ENCODE assay signal across 18 cellular contexts in genomic region chr14:66365388-66365787, GRCh38.
"Had no signal": no experiment of that assay in that cellular context is flagged by ENCODE, and none has a peak within 500 bp of the region (broad histone marks: within the 10 kb centered on the region; RNA-seq: fewer than 3 reads in every experiment).

No MANE protein-coding gene starts in this region.

- H3K9me3 ChIP-seq: esophagus squamous epithelium, gastroesophageal sphincter, left ventricle myocardium inferior, lower lobe of right lung, pancreas had no signal

- H3K27me3 ChIP-seq: pancreas had no signal

- H3K4me3 Mint-ChIP-seq: immature natural killer cell; memory B cell; mesothelial cell of epicardium; natural killer cell treated with Interleukin-12 subunit alpha and Interleukin-12 subunit beta and Interleukin-15 and Interleukin-18, amount 100 ng/mL, for 72 hours had no signal

- H3K27ac ChIP-seq: esophagus squamous epithelium, gastroesophageal sphincter, left ventricle myocardium inferior, lower lobe of right lung, pancreas had no signal

- H3K4me3 ChIP-seq: esophagus squamous epithelium, gastroesophageal sphincter, left ventricle myocardium inferior, lower lobe of right lung, pancreas had no signal

- ATAC-seq: gastroesophageal sphincter; lower lobe of right lung; natural killer cell treated with Interleukin-12 subunit alpha and Interleukin-12 subunit beta and Interleukin-15 and Interleukin-18, amount 100 ng/mL, for 72 hours; pancreas; right cardiac atrium had no signal

- H3K36me3 ChIP-seq: esophagus squamous epithelium, gastroesophageal sphincter, left ventricle myocardium inferior, lower lobe of right lung, pancreas had no signal

- H3K4me1 Mint-ChIP-seq: immature natural killer cell, memory B cell had no signal

- H3K36me3 Mint-ChIP-seq: immature natural killer cell; memory B cell; mesothelial cell of epicardium; natural killer cell treated with Interleukin-12 subunit alpha and Interleukin-12 subunit beta and Interleukin-15 and Interleukin-18, amount 100 ng/mL, for 72 hours had no signal

- DNase-seq: dermis blood vessel endothelial cell; esophagus squamous epithelium; foreskin fibroblast; immature natural killer cell; left ventricle myocardium inferior; lower lobe of right lung; occipital lobe; pancreas; right cardiac atrium; small intestine; stimulated activated CD4-positive, alpha-beta T cell treated with anti-CD3 and anti-CD28 coated beads, Interleukin-2, amount 100 ng/mL, for 48 hours; stimulated activated naive CD4-positive, alpha-beta T cell treated with Interleukin-2 at 50 U/mL for 16 hours; trophoblast cell had no signal

- H3K4me1 ChIP-seq: esophagus squamous epithelium, gastroesophageal sphincter, left ventricle myocardium inferior, lower lobe of right lung, pancreas had no signal

- H3K27ac Mint-ChIP-seq: immature natural killer cell; memory B cell; mesothelial cell of epicardium; natural killer cell treated with Interleukin-12 subunit alpha and Interleukin-12 subunit beta and Interleukin-15 and Interleukin-18, amount 100 ng/mL, for 72 hours; progenitor cell of endocrine pancreas had no signal

- H3K9me3 Mint-ChIP-seq: immature natural killer cell; memory B cell; mesothelial cell of epicardium; natural killer cell treated with Interleukin-12 subunit alpha and Interleukin-12 subunit beta and Interleukin-15 and Interleukin-18, amount 100 ng/mL, for 72 hours had no signal
